21 cellular contexts compared by ENCODE assay signal in genomic region chr2:65313126-65313953, GRCh38.
DNase-seq lines count a peak whose midpoint lies in the region; ATAC-seq and TF ChIP-seq lines count a peak whose summit lies in the region.
"Had no signal": no experiment of that assay in that cellular context is flagged by ENCODE, and none has a peak within 500 bp of the region (broad histone marks: within the 10 kb centered on the region; RNA-seq: fewer than 3 reads in every experiment).

No MANE protein-coding gene starts in this region.

- H2AFZ ChIP-seq in mammary epithelial cell (ENCODE audit: low read depth, low read length) = no peak overlapping the region

- no peak overlapping the region for H3K9ac ChIP-seq in mammary epithelial cell (ENCODE audit: insufficient read depth, low read length)
- H3K9ac ChIP-seq: KMS-11 had no signal

- H3K4me3 ChIP-seq in mammary epithelial cell (replicated peaks in 1 of 3; ENCODE audit: insufficient read depth in 1 of 3, low read depth in 2 of 3, low read length in 3 of 3) = no peak overlapping the region
- H3K4me3 ChIP-seq in lower lobe of right lung = no peak overlapping the region
- H3K4me3 ChIP-seq: body of pancreas, prostate gland had no signal

- 87% methylated on average over 20 of the region's 52 CpGs for WGBS in mammary epithelial cell (ENCODE audit: low coverage, missing lambda C conversion rate)

- ATAC-seq in lower lobe of right lung = no peak
- ATAC-seq: body of pancreas had no signal

- H3K4me3 Mint-ChIP-seq in MCF 10A (ENCODE audit: unreplicated experiment) = no peak overlapping the region
- H3K4me3 Mint-ChIP-seq: activated T-cell treated with anti-CD3 and anti-CD28 coated beads, Interleukin-2, amount 50 U/mL, for 24 hours; CD4-positive, alpha-beta memory T cell had no signal

- H3K36me3 ChIP-seq in mammary epithelial cell (ENCODE audit: insufficient read depth, low read length) (peaks cover 26% of the 10 kb centered on the region), lower lobe of right lung (peaks cover 49% of the 10 kb centered on the region)

- H3K27ac ChIP-seq in mammary epithelial cell (ENCODE audit: insufficient read depth, low read depth, low read length) (no peak overlapping the region), angular gyrus (ENCODE audit: low read depth, low read length) (peak overlapping the region; percentile 19), lower lobe of right lung (peak overlapping the region; percentile 2), temporal lobe (ENCODE audit: low read depth, low read length) (peak overlapping the region; percentile 36)
- H3K27ac ChIP-seq: 22Rv1, body of pancreas, KMS-11, prostate gland, WERI-Rb-1 had no signal

- in situ Hi-C loops in mammary epithelial cell (cut with MboI; ENCODE audit: low sequenced_read_pairs in 2 of 2) = no loop called here

- H3K27me3 ChIP-seq in mammary epithelial cell (ENCODE audit: insufficient read depth, low read length) (no peaks in the 10 kb centered on the region), lower lobe of right lung (ENCODE audit: low read depth) (no peaks in the 10 kb centered on the region)
- H3K27me3 ChIP-seq: body of pancreas had no signal

- H3K4me1 ChIP-seq in mammary epithelial cell (ENCODE audit: insufficient read depth, low read length) = peaks cover 41% of the 10 kb centered on the region
- peaks cover 15% of the 10 kb centered on the region for H3K4me1 ChIP-seq in lower lobe of right lung

- BruUV-seq in MCF 10A (replicated peaks; lab: Mats Ljungman, UMichigan) (no TSS peak), mammary epithelial cell (replicated peaks; lab: Mats Ljungman, UMichigan) (no TSS peak)

- H3K9me3 ChIP-seq in mammary epithelial cell (replicated peaks; ENCODE audit: insufficient read depth, low read length) (no peaks in the 10 kb centered on the region), lower lobe of right lung (no peaks in the 10 kb centered on the region)
- H3K9me3 ChIP-seq: body of pancreas, prostate gland had no signal

- POLR2A ChIA-PET in MCF 10A (lab: Yijun Ruan, JAX) = no interaction called here

- dilution Hi-C loops in mammary epithelial cell (cut with HindIII; ENCODE audit: low sequenced_read_pairs) = loop anchor here (5.0 kb wide), 1 partner anchor 44 kb away; no protein-coding TSS in a partner anchor

- peaks cover 31% of the 10 kb centered on the region for H3K79me2 ChIP-seq in mammary epithelial cell (ENCODE audit: insufficient read depth, low read length)

- peaks cover 9% of the 10 kb centered on the region for H3K4me1 Mint-ChIP-seq in MCF 10A (ENCODE audit: insufficient read depth, unreplicated experiment)
- H3K4me1 Mint-ChIP-seq: CD4-positive, alpha-beta memory T cell had no signal

- peak overlapping the region; percentile 59 for H3K27ac Mint-ChIP-seq in MCF 10A (ENCODE audit: low read depth, unreplicated experiment)
- H3K27ac Mint-ChIP-seq: activated T-cell treated with anti-CD3 and anti-CD28 coated beads, Interleukin-2, amount 50 U/mL, for 24 hours; CD4-positive, alpha-beta memory T cell had no signal

- no peaks in the 10 kb centered on the region for H4K20me1 ChIP-seq in mammary epithelial cell (ENCODE audit: insufficient read depth, low read length)

- CTCF ChIA-PET in MCF 10A (lab: Yijun Ruan, JAX) = no interaction called here
- CTCF ChIA-PET in mammary epithelial cell (lab: Charles Lee; ENCODE audit: low non-redundant PET) = no interaction called here

- DNase-seq in MCF 10A (ENCODE audit: unreplicated experiment) (no peak), mammary epithelial cell (no peak), lower lobe of right lung (no peak), NCI-H226 (no peak), retina (no peak), SW 1271 (lab: John Stamatoyannopoulos, UW) (no peak)
- DNase-seq: activated CD4-positive, alpha-beta T cell treated with anti-CD3 and anti-CD28 coated beads for 48 hours; activated T-cell treated with anti-CD3 and anti-CD28 coated beads, Interleukin-2, amount 50 U/mL, for 24 hours; body of pancreas; CD4-positive, alpha-beta memory T cell; cerebellar nuclear complex; glutamatergic neuron; NCI-H1436; NCI-H446 treated with DMSO at 0.1 percent for 48 hours; stimulated activated naive CD4-positive, alpha-beta T cell treated with Interleukin-2 at 50 U/mL for 16 hours; WERI-Rb-1 had no signal

- TF ChIP-seq CTCF in MCF 10A (IDR thresholded peaks at IDR 0.05; ENCODE audit: unreplicated experiment) (no peak), mammary epithelial cell (conservative IDR thresholded peaks at IDR 0.05 in 1 of 2, IDR thresholded peaks at IDR 0.05 in 1 of 2; ENCODE audit: extremely low read depth in 1 of 2, insufficient read depth in 1 of 2, low read depth in 1 of 2, low read length in 2 of 2) (no peak), lower lobe of right lung (IDR thresholded peaks at IDR 0.05) (peak; percentile 32)

- peaks cover 51% of the 10 kb centered on the region for H3K36me3 Mint-ChIP-seq in MCF 10A (ENCODE audit: insufficient read depth, unreplicated experiment)

- no peak overlapping the region for H3K4me2 ChIP-seq in mammary epithelial cell (ENCODE audit: insufficient read depth, low read depth, low read length)
- H3K4me2 ChIP-seq: KMS-11 had no signal

- intact Hi-C loops in MCF 10A (cut with micrococcal nuclease) = no loop called here
- intact Hi-C loops in mammary epithelial cell (cut with micrococcal nuclease) = no loop called here
- intact Hi-C loops in lower lobe of right lung (cut with DNase I) = no loop called here

- no peaks in the 10 kb centered on the region for H3K9me3 Mint-ChIP-seq in MCF 10A (ENCODE audit: unreplicated experiment)
- H3K9me3 Mint-ChIP-seq: activated T-cell treated with anti-CD3 and anti-CD28 coated beads, Interleukin-2, amount 50 U/mL, for 24 hours had no signal

- H3K27me3 Mint-ChIP-seq in MCF 10A (ENCODE audit: insufficient read depth, unreplicated experiment) = no peaks in the 10 kb centered on the region
- H3K27me3 Mint-ChIP-seq: activated T-cell treated with anti-CD3 and anti-CD28 coated beads, Interleukin-2, amount 50 U/mL, for 24 hours; CD4-positive, alpha-beta memory T cell had no signal
